Comparison of ENCODE assay signal across 18 cellular contexts in the genomic region with DNA sequence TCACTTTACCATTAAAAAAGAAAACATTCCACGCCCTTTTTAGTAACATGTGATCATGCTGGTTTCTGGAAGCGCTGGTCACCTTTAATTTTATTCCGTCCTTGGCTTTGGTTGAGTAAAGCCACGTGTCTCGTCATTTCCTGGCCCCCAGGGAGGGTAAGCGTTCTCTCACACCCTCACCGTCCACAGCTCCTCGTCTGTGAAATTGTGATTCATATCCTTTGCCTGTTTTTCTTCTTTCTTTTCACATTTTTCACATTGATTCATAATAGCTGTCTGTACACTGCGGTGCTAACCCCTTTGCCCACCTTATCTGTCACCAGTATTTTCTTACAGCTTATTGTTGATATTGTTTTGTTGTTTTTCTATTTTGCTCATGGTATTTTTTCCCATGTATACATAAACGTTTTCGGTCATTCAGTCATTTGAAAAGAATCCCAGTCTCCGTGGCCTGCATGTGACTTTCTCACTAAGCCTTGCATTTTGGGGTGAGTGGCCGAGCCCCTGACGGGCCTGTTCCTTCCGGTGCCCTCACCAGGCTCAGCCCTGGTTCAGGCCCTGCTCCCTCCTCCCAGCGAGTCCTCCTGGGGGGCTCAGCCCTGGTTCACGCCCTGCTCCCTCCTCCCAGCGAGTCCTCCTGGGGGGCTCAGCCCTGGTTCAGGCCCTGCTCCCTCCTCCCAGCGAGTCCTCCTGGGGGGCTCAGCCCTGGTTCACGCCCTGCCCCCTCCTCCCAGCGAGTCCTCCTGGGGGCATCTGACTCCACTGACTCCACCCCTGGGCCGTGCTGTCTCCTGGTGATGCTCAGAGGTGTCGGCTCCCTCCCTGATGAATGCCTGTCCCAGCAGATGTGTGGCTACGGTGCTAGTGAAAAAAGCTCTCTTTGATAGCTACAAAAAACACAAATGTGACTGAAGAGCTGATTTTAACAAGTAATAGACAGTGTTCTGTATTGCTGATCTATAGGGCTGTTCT.
DNase-seq lines count a peak whose midpoint lies in the region; ATAC-seq and TF ChIP-seq lines count a peak whose summit lies in the region.
"Had no signal": no experiment of that assay in that cellular context is flagged by ENCODE, and none has a peak within 500 bp of the region (broad histone marks: within the 10 kb centered on the region; RNA-seq: fewer than 3 reads in every experiment).

No MANE protein-coding gene starts in this region.

- peaks cover 23 to 29% of the 10 kb centered on the region in 2 experiments for H3K4me1 Mint-ChIP-seq in H9

- peaks cover 15% of the 10 kb centered on the region for H3K27me3 Mint-ChIP-seq in H9 (ENCODE audit: low read depth)

- no peak for ATAC-seq in HG02981 (IDR thresholded peaks at IDR 0.05; ENCODE audit: unreplicated experiment)
- ATAC-seq: gastrocnemius medialis, pancreas had no signal

- no peaks in the 10 kb centered on the region for H3K27me3 ChIP-seq in GM23248 (replicated peaks; ENCODE audit: insufficient read depth)
- H3K27me3 ChIP-seq in fibroblast of lung (ENCODE audit: control insufficient read depth, insufficient read depth, low read length), result no peaks in the 10 kb centered on the region
- no peaks in the 10 kb centered on the region for H3K27me3 ChIP-seq in osteoblast (ENCODE audit: insufficient read depth, low read length)
- H3K27me3 ChIP-seq in H9 (ENCODE audit: insufficient read depth, low read length), result no peaks in the 10 kb centered on the region
- H3K27me3 ChIP-seq: gastrocnemius medialis, pancreas had no signal

- H3K79me2 ChIP-seq in GM23248 (ENCODE audit: insufficient read depth) (no peaks in the 10 kb centered on the region), fibroblast of lung (ENCODE audit: control insufficient read depth, insufficient read depth, low read length) (no peaks in the 10 kb centered on the region), osteoblast (ENCODE audit: insufficient read depth, low read length) (no peaks in the 10 kb centered on the region), H9 (ENCODE audit: insufficient read depth, low read length) (no peaks in the 10 kb centered on the region)

- H2BK20ac ChIP-seq in H9 (ENCODE audit: low read depth, low read length, poor library complexity, severe bottlenecking), result no peak overlapping the region

- H3K56ac ChIP-seq in H9 (ENCODE audit: insufficient read length, low read depth, low read length), result no peak overlapping the region

- H3F3A ChIP-seq in GM23248 (ENCODE audit: insufficient read depth), result no peaks in the 10 kb centered on the region

- no peak overlapping the region for H3K23ac ChIP-seq in H9 (ENCODE audit: insufficient read length, low read depth, low read length)

- H3K9ac ChIP-seq in GM23248, result no peak overlapping the region
- no peak overlapping the region for H3K9ac ChIP-seq in fibroblast of lung (ENCODE audit: insufficient read depth, low read length)
- no peak overlapping the region for H3K9ac ChIP-seq in H9 (ENCODE audit: extremely low read depth, insufficient read length, low read length)

- H4K8ac ChIP-seq in H9 (replicated peaks; ENCODE audit: insufficient read length, low read depth, low read length), result no peak overlapping the region

- no peak overlapping the region for H2BK5ac ChIP-seq in H9 (ENCODE audit: insufficient read length, low read length)

- in situ Hi-C loops in GM23248 (cut with MboI), result no loop called here
- in situ Hi-C loops in SK-MEL-5 (cut with HindIII; ENCODE audit: low pct_unique_long_range_greater_than_20kb, low sequenced_read_pairs), result no loop called here

- H3K9me3 ChIP-seq in GM23248 (ENCODE audit: low read depth), result no peaks in the 10 kb centered on the region
- no peaks in the 10 kb centered on the region for H3K9me3 ChIP-seq in fibroblast of lung (ENCODE audit: control insufficient read depth, insufficient read depth, low read depth, low read length)
- no peaks in the 10 kb centered on the region for H3K9me3 ChIP-seq in osteoblast (ENCODE audit: low read depth, low read length)
- no peaks in the 10 kb centered on the region for H3K9me3 ChIP-seq in H9 (ENCODE audit: control insufficient read depth, low read depth, low read length)
- H3K9me3 ChIP-seq: gastrocnemius medialis, pancreas had no signal

- no peak overlapping the region for H3K4ac ChIP-seq in H9 (ENCODE audit: low read depth, low read length)

- H4K91ac ChIP-seq in H9 (ENCODE audit: insufficient read length, low read depth, low read length), result no peak overlapping the region

- H3K36me3 ChIP-seq in GM23248 (ENCODE audit: low read depth) (no peaks in the 10 kb centered on the region), fibroblast of lung (ENCODE audit: control insufficient read depth, insufficient read depth, low read length) (no peaks in the 10 kb centered on the region), osteoblast (ENCODE audit: insufficient read depth, low read length) (no peaks in the 10 kb centered on the region)
- H3K36me3 ChIP-seq: gastrocnemius medialis, pancreas had no signal

- peak; percentile 33 for DNase-seq in GM23248
- DNase-seq in SK-MEL-5 (ENCODE audit: low read depth, low spot score), result peak; percentile 22
- DNase-seq in fibroblast of lung (ENCODE audit: low read depth in 2 of 2), result peak; percentile 0 to 90
- peak; percentile 83 for DNase-seq in osteoblast (ENCODE audit: insufficient read length, low spot score, missing footprints)
- DNase-seq in DMS114 treated with DMSO at 0.1 percent for 48 hours (lab: John Stamatoyannopoulos, UW; ENCODE audit: unreplicated experiment), result no peak
- DNase-seq in H9, result no peak
- DNase-seq in germinal center (ENCODE audit: low spot score), result no peak
- DNase-seq: activated gamma-delta T cell; effector memory CD4-positive, alpha-beta T cell; gastrocnemius medialis; KBM-7; NCI-H1417; pancreas; stimulated activated CD4-positive, alpha-beta T cell treated with anti-CD3 and anti-CD28 coated beads, Interleukin-12 subunit alpha, Interleukin-12 subunit beta, amount 100 ng/mL, for 4 hours; SW 1271 had no signal

- no peaks in the 10 kb centered on the region for H3K4me1 ChIP-seq in GM23248 (ENCODE audit: insufficient read depth)
- no peaks in the 10 kb centered on the region for H3K4me1 ChIP-seq in fibroblast of lung (ENCODE audit: control insufficient read depth, extremely low read depth, insufficient read depth, low read length)
- no peaks in the 10 kb centered on the region for H3K4me1 ChIP-seq in osteoblast (ENCODE audit: insufficient read depth, low read length)
- H3K4me1 ChIP-seq in H9 (ENCODE audit: insufficient read depth, low read length), result no peaks in the 10 kb centered on the region
- H3K4me1 ChIP-seq: gastrocnemius medialis had no signal

- H3K36me3 Mint-ChIP-seq in H9 (ENCODE audit: insufficient read depth in 1 of 3, low read depth in 3 of 3), result peaks cover 0 to 2% (median 0%) of the 10 kb centered on the region in 3 experiments; a peak in 4 of 7 replicates

- H3T11ph ChIP-seq in H9 (ENCODE audit: low read length), result no peak overlapping the region

- H3K4me3 ChIP-seq in GM23248 (no peak overlapping the region), fibroblast of lung (replicated peaks in 1 of 4; ENCODE audit: control extremely low read depth in 1 of 4, insufficient read depth in 1 of 4, low read depth in 3 of 4, low read length in 4 of 4) (no peak overlapping the region), osteoblast (ENCODE audit: insufficient read depth, low read length) (no peak overlapping the region)
- H3K4me3 ChIP-seq: gastrocnemius medialis, pancreas had no signal

- H3K79me1 ChIP-seq in H9 (ENCODE audit: insufficient read depth, low read depth, low read length, poor library complexity, severe bottlenecking), result no peaks in the 10 kb centered on the region

- TF ChIP-seq CTCF in fibroblast of lung (conservative IDR thresholded peaks at IDR 0.05 in 1 of 2, IDR thresholded peaks at IDR 0.05 in 1 of 2; ENCODE audit: low read depth in 1 of 2, low read length in 2 of 2), result no peak
- no peak for TF ChIP-seq CTCF in osteoblast (IDR thresholded peaks at IDR 0.05; ENCODE audit: extremely low read depth, low read depth, low read length)
- no peak for TF ChIP-seq CTCF in H9 (conservative IDR thresholded peaks at IDR 0.05)

- peaks cover 7 to 13% of the 10 kb centered on the region in 2 experiments for H3K9me3 Mint-ChIP-seq in H9

- no peak overlapping the region for H2AFZ ChIP-seq in GM23248
- H2AFZ ChIP-seq in fibroblast of lung (ENCODE audit: low read length), result no peak overlapping the region
- peak overlapping the region; percentile 35 for H2AFZ ChIP-seq in osteoblast (ENCODE audit: low read length)
- H2AFZ ChIP-seq in H9 (ENCODE audit: low read length), result no peak overlapping the region

- H3K4me3 Mint-ChIP-seq in H9, result no peak overlapping the region
- H3K4me3 Mint-ChIP-seq: brain had no signal

- H3K4me2 ChIP-seq in GM23248 (ENCODE audit: unreplicated experiment) (no peak overlapping the region), fibroblast of lung (ENCODE audit: extremely low read depth, insufficient read depth, low read length) (no peak overlapping the region), osteoblast (ENCODE audit: insufficient read depth, low read length) (peak overlapping the region; percentile 39), H9 (ENCODE audit: insufficient read depth, insufficient read length, low read length) (no peak overlapping the region)

- H3K9me2 ChIP-seq in GM23248 (ENCODE audit: insufficient read depth), result no peaks in the 10 kb centered on the region

- no peak overlapping the region for H2BK120ac ChIP-seq in H9 (ENCODE audit: low read depth, low read length, poor library complexity, severe bottlenecking)

- H2AK5ac ChIP-seq in H9 (ENCODE audit: insufficient read length, low read length), result no peak overlapping the region

- H3K27ac Mint-ChIP-seq in H9, result peak overlapping the region in 1 of 3 experiments; percentile 49; a peak in 1 of 7 replicates

- H3K23me2 ChIP-seq in H9 (ENCODE audit: insufficient read length, low read depth, low read length, poor library complexity, severe bottlenecking), result peaks cover 4% of the 10 kb centered on the region

- no peak overlapping the region for H3K14ac ChIP-seq in H9 (ENCODE audit: insufficient read depth, low read length)

- H3K27ac ChIP-seq in GM23248, result no peak overlapping the region
- no peak overlapping the region for H3K27ac ChIP-seq in fibroblast of lung (ENCODE audit: insufficient read depth, low read length)
- peak overlapping the region; percentile 76 for H3K27ac ChIP-seq in osteoblast (ENCODE audit: low read depth, low read length)
- H3K27ac ChIP-seq in H9 (ENCODE audit: insufficient read length, low read depth, low read length), result no peak overlapping the region
- H3K27ac ChIP-seq: pancreas, VCaP had no signal

- H3K18ac ChIP-seq in H9 (ENCODE audit: insufficient read length, low read depth, low read length), result no peak overlapping the region

- no peak overlapping the region for H4K5ac ChIP-seq in H9 (ENCODE audit: insufficient read length, low read depth, low read length)

- H4K20me1 ChIP-seq in GM23248 (ENCODE audit: insufficient read depth) (no peaks in the 10 kb centered on the region), fibroblast of lung (ENCODE audit: control insufficient read depth, extremely low read depth, insufficient read depth, low read length) (no peaks in the 10 kb centered on the region), osteoblast (ENCODE audit: insufficient read depth, low read length) (no peaks in the 10 kb centered on the region), H9 (ENCODE audit: control insufficient read depth, insufficient read depth, insufficient read length) (no peaks in the 10 kb centered on the region)

- H2BK15ac ChIP-seq in H9 (ENCODE audit: low read depth, low read length), result no peak overlapping the region

- H2BK12ac ChIP-seq in H9 (ENCODE audit: insufficient read length, low read depth, low read length), result no peak overlapping the region

- 12 to 15% methylated on average over 20 to 24 of the region's 24 CpGs for WGBS in GM23248 (ENCODE audit: low coverage in 1 of 2, low lambda C conversion rate in 2 of 2, missing lambda C conversion rate in 2 of 2), 2 experiments
- WGBS in H9 (ENCODE audit: extremely low coverage, insufficient read length, low lambda C conversion rate), result no CpG with 5 or more reads among the region's 24 CpGs

Comparison
In these comparisons a context has a peak if more than half of its experiments do, and no peak if none do; other contexts are left out.
1. DNase-seq: peak in GM23248 (single experiment), SK-MEL-5 (single experiment), fibroblast of lung (2 of 2) and osteoblast (single experiment); none in DMS114 treated with DMSO at 0.1 percent for 48 hours (single experiment), H9 (single experiment) and germinal center (single experiment).